In the genomic region with DNA sequence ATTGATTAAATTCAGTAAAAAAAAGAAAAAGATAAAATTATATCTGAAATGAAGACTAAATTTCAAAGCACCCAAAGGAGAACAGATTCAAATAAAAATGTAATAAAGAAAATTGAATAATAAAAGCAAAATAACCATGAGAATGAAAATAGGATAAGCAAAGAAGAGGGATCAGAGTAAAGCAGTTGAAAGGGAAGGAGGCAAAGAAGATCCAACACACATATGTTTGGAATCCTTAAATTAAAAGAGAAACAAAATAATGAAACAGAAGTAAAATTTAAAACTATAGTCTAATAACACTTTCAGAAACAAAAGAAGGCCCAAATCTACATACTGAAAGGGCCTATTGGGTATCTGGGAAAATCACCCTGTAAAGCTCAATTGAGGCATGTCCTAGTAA, we compare ENCODE assay signal across 5 cellular contexts.
"Had no signal": no experiment of that assay in that cellular context is flagged by ENCODE, and none has a peak within 500 bp of the region (broad histone marks: within the 10 kb centered on the region; RNA-seq: fewer than 3 reads in every experiment).

No MANE protein-coding gene starts in this region.

- H3K9me3 ChIP-seq: HAP-1 had no signal

- H2AFZ ChIP-seq: GM23248 had no signal

- H3K4me1 ChIP-seq: HAP-1 had no signal

- H3K27ac Mint-ChIP-seq: H9, HFFc6 had no signal

- H3K27ac ChIP-seq: GM23248 had no signal

- H3K4me3 Mint-ChIP-seq: H9, HFFc6 had no signal

- DNase-seq: GOT3, H9 had no signal

- H3K4me3 ChIP-seq: GM23248, HAP-1 had no signal
